In genomic region chr1:47477595-47478080, GRCh38 we compare ENCODE assay signal across 28 cellular contexts. TPM values are rescaled to one million over a fixed set of nuclear protein-coding genes. Genes with fewer than 3 reads are reported as not detected.
DNase-seq lines count a peak whose midpoint lies in the region; ATAC-seq, FAIRE-seq and TF ChIP-seq lines count a peak whose summit lies in the region.
"Had no signal": no experiment of that assay in that cellular context is flagged by ENCODE, and none has a peak within 500 bp of the region (broad histone marks: within the 10 kb centered on the region; RNA-seq: fewer than 3 reads in every experiment).

No MANE protein-coding gene starts in this region.

- H3K36me3 Mint-ChIP-seq in nephron progenitor cell (ENCODE audit: low read depth): no peaks in the 10 kb centered on the region
- H3K36me3 Mint-ChIP-seq in stimulated activated effector memory CD8-positive, alpha-beta T cell treated with anti-CD3 and anti-CD28 coated beads, Interleukin-12 subunit alpha, Interleukin-12 subunit beta, amount 100 ng/mL, for 72 hours: no peaks in the 10 kb centered on the region
- H3K36me3 Mint-ChIP-seq in stimulated activated memory B cell treated with anti-CD40 and anti-IgM and Interleukin-4, amounts not matched to agents 10 μg/mL and 1 μg/mL and 100 μg/mL, for 72 hours: no peaks in the 10 kb centered on the region
- no peaks in the 10 kb centered on the region for H3K36me3 Mint-ChIP-seq in activated T-helper 2 cell treated with anti-CD3 and anti-CD28 coated beads, Interferon-gamma antibody, Interleukin-2, Interleukin-4, amounts not matched to agents 10 μg/mL and 5 μg/mL and 100 μg/mL, durations not matched to agents 14 hours and 24 hours and 36 hours (ENCODE audit: low read depth)
- H3K36me3 Mint-ChIP-seq: activated CD4-positive, alpha-beta memory T cell treated with anti-CD3 and anti-CD28 coated beads for 36 hours; activated naive CD4-positive, alpha-beta T cell treated with anti-CD3 and anti-CD28 coated beads, Interleukin-2, amount 50 U/mL, for 24 hours; CD14-positive monocyte; IgD-negative memory B cell; T-cell had no signal

- CTCF ChIA-PET in A549 (lab: Yijun Ruan, JAX): interaction anchor here (1.0 to 1.5 kb wide), 3 partner anchors 33 to 233 kb away, joined by 3 to 6 read pairs (median 3); no protein-coding TSS in a partner anchor

- H3K4me1 ChIP-seq in A549 (peaks cover 57% of the 10 kb centered on the region), esophagus muscularis mucosa (peaks cover 0 to 19% (median 15%) of the 10 kb centered on the region in 4 donors)
- H3K4me1 ChIP-seq: HAP-1 had no signal

- peaks cover 3% of the 10 kb centered on the region for H3K9me3 Mint-ChIP-seq in nephron progenitor cell
- no peaks in the 10 kb centered on the region for H3K9me3 Mint-ChIP-seq in stimulated activated effector memory CD8-positive, alpha-beta T cell treated with anti-CD3 and anti-CD28 coated beads, Interleukin-12 subunit alpha, Interleukin-12 subunit beta, amount 100 ng/mL, for 72 hours
- H3K9me3 Mint-ChIP-seq in stimulated activated memory B cell treated with anti-CD40 and anti-IgM and Interleukin-4, amounts not matched to agents 10 μg/mL and 1 μg/mL and 100 μg/mL, for 72 hours: no peaks in the 10 kb centered on the region
- no peaks in the 10 kb centered on the region for H3K9me3 Mint-ChIP-seq in activated T-helper 2 cell treated with anti-CD3 and anti-CD28 coated beads, Interferon-gamma antibody, Interleukin-2, Interleukin-4, amounts not matched to agents 10 μg/mL and 5 μg/mL and 100 μg/mL, durations not matched to agents 14 hours and 24 hours and 36 hours
- H3K9me3 Mint-ChIP-seq: activated CD4-positive, alpha-beta memory T cell treated with anti-CD3 and anti-CD28 coated beads for 36 hours; activated naive CD4-positive, alpha-beta T cell treated with anti-CD3 and anti-CD28 coated beads, Interleukin-2, amount 50 U/mL, for 24 hours; CD14-positive monocyte; T-cell had no signal

- POLR2A ChIA-PET in A549 (lab: Yijun Ruan, JAX): interaction anchor here (0.6 kb wide), 1 partner anchor 119 kb away, joined by 6 read pairs; no protein-coding TSS in a partner anchor

- intact Hi-C loops in activated T-helper 2 cell treated with anti-CD3 and anti-CD28 coated beads, Interferon-gamma antibody, Interleukin-2, Interleukin-4, amounts not matched to agents 10 μg/mL and 5 μg/mL and 100 μg/mL, durations not matched to agents 14 hours and 24 hours and 36 hours (cut with micrococcal nuclease): no loop called here
- intact Hi-C loops in esophagus muscularis mucosa (cut with DNase I): no loop called here

- no peak for TF ChIP-seq RAD21 in A549 (conservative IDR thresholded peaks at IDR 0.05 in 1 of 2, IDR thresholded peaks at IDR 0.05 in 1 of 2)

- H3K27me3 Mint-ChIP-seq in nephron progenitor cell (ENCODE audit: low read depth, poor library complexity): peaks cover 38% of the 10 kb centered on the region
- peaks cover 34% of the 10 kb centered on the region for H3K27me3 Mint-ChIP-seq in stimulated activated memory B cell treated with anti-CD40 and anti-IgM and Interleukin-4, amounts not matched to agents 10 μg/mL and 1 μg/mL and 100 μg/mL, for 72 hours
- H3K27me3 Mint-ChIP-seq in activated T-helper 2 cell treated with anti-CD3 and anti-CD28 coated beads, Interferon-gamma antibody, Interleukin-2, Interleukin-4, amounts not matched to agents 10 μg/mL and 5 μg/mL and 100 μg/mL, durations not matched to agents 14 hours and 24 hours and 36 hours (ENCODE audit: low read depth): peaks cover 8% of the 10 kb centered on the region

- peak in 1 of 2 experiments; percentile 69 for DNase-seq in A549 (ENCODE audit: low read depth in 1 of 2, low spot score in 1 of 2)
- DNase-seq in LoVo (ENCODE audit: low spot score): peak; percentile 80
- no peak for DNase-seq in nephron progenitor cell
- no peak for DNase-seq in stimulated activated effector memory CD8-positive, alpha-beta T cell treated with anti-CD3 and anti-CD28 coated beads, Interleukin-12 subunit alpha, Interleukin-12 subunit beta, amount 100 ng/mL, for 72 hours (ENCODE audit: low spot score in 2 of 2)
- no peak for DNase-seq in activated T-helper 2 cell treated with anti-CD3 and anti-CD28 coated beads, Interferon-gamma antibody, Interleukin-2, Interleukin-4, amounts not matched to agents 10 μg/mL and 5 μg/mL and 100 μg/mL, durations not matched to agents 14 hours and 24 hours and 36 hours (ENCODE audit: low spot score)
- DNase-seq in esophagus muscularis mucosa (ENCODE audit: extremely low spot score): no peak
- DNase-seq: activated CD4-positive, alpha-beta memory T cell treated with anti-CD3 and anti-CD28 coated beads for 36 hours; foreskin melanocyte; hypothalamus; islet precursor cell; mesenchymal stem cell; MV-4-11; NCI-H1694 treated with DMSO at 0.1 percent for 48 hours; NCI-H446; NK-92 treated with Interleukin-12 subunit alpha and Interleukin-12 subunit beta, amount 100 ng/mL, for 24 hours; substantia nigra; T-cell; WERI-Rb-1 had no signal

- no peaks in the 10 kb centered on the region for H3K9me3 ChIP-seq in A549
- H3K9me3 ChIP-seq in esophagus muscularis mucosa: no peaks in the 10 kb centered on the region
- H3K9me3 ChIP-seq: HAP-1 had no signal

- TF ChIP-seq POLR2A in A549 (IDR thresholded peaks at IDR 0.05; ENCODE audit: low read length) (no peak), esophagus muscularis mucosa (IDR thresholded peaks at IDR 0.05; ENCODE audit: low read depth) (no peak)

- FAIRE-seq in A549 (lab: Jason Lieb, UNC): no peak
- FAIRE-seq: astrocyte, GM12892 had no signal

- WGBS in A549 (ENCODE audit: missing lambda C conversion rate): 32% methylated on average over 3 of the region's 3 CpGs
- 75% methylated on average over 3 of the region's 3 CpGs for WGBS in esophagus muscularis mucosa

- no peaks in the 10 kb centered on the region for H3K36me3 ChIP-seq in esophagus muscularis mucosa
- H3K36me3 ChIP-seq: HAP-1, WERI-Rb-1 had no signal

- peak overlapping the region; percentile 73 to 79 for H3K27ac ChIP-seq in A549
- no peak overlapping the region for H3K27ac ChIP-seq in esophagus muscularis mucosa (replicated peaks in 1 of 4)
- H3K27ac ChIP-seq: WERI-Rb-1 had no signal

- H3K4me1 Mint-ChIP-seq in nephron progenitor cell: peaks cover 75% of the 10 kb centered on the region
- H3K4me1 Mint-ChIP-seq in stimulated activated effector memory CD8-positive, alpha-beta T cell treated with anti-CD3 and anti-CD28 coated beads, Interleukin-12 subunit alpha, Interleukin-12 subunit beta, amount 100 ng/mL, for 72 hours: no peaks in the 10 kb centered on the region
- no peaks in the 10 kb centered on the region for H3K4me1 Mint-ChIP-seq in stimulated activated memory B cell treated with anti-CD40 and anti-IgM and Interleukin-4, amounts not matched to agents 10 μg/mL and 1 μg/mL and 100 μg/mL, for 72 hours
- no peaks in the 10 kb centered on the region for H3K4me1 Mint-ChIP-seq in activated T-helper 2 cell treated with anti-CD3 and anti-CD28 coated beads, Interferon-gamma antibody, Interleukin-2, Interleukin-4, amounts not matched to agents 10 μg/mL and 5 μg/mL and 100 μg/mL, durations not matched to agents 14 hours and 24 hours and 36 hours (ENCODE audit: low read depth)
- H3K4me1 Mint-ChIP-seq: activated naive CD4-positive, alpha-beta T cell treated with anti-CD3 and anti-CD28 coated beads, Interleukin-2, amount 50 U/mL, for 24 hours; T-cell had no signal

- H3K4me3 Mint-ChIP-seq in nephron progenitor cell: peak overlapping the region; percentile 34
- H3K4me3 Mint-ChIP-seq in stimulated activated effector memory CD8-positive, alpha-beta T cell treated with anti-CD3 and anti-CD28 coated beads, Interleukin-12 subunit alpha, Interleukin-12 subunit beta, amount 100 ng/mL, for 72 hours: no peak overlapping the region
- no peak overlapping the region for H3K4me3 Mint-ChIP-seq in stimulated activated memory B cell treated with anti-CD40 and anti-IgM and Interleukin-4, amounts not matched to agents 10 μg/mL and 1 μg/mL and 100 μg/mL, for 72 hours
- H3K4me3 Mint-ChIP-seq in activated T-helper 2 cell treated with anti-CD3 and anti-CD28 coated beads, Interferon-gamma antibody, Interleukin-2, Interleukin-4, amounts not matched to agents 10 μg/mL and 5 μg/mL and 100 μg/mL, durations not matched to agents 14 hours and 24 hours and 36 hours (ENCODE audit: low read depth): no peak overlapping the region
- H3K4me3 Mint-ChIP-seq: activated CD4-positive, alpha-beta memory T cell treated with anti-CD3 and anti-CD28 coated beads for 36 hours; activated naive CD4-positive, alpha-beta T cell treated with anti-CD3 and anti-CD28 coated beads, Interleukin-2, amount 50 U/mL, for 24 hours; CD14-positive monocyte; IgD-negative memory B cell; T-cell had no signal

- H3K27ac Mint-ChIP-seq in nephron progenitor cell: no peak overlapping the region
- no peak overlapping the region for H3K27ac Mint-ChIP-seq in stimulated activated effector memory CD8-positive, alpha-beta T cell treated with anti-CD3 and anti-CD28 coated beads, Interleukin-12 subunit alpha, Interleukin-12 subunit beta, amount 100 ng/mL, for 72 hours
- no peak overlapping the region for H3K27ac Mint-ChIP-seq in stimulated activated memory B cell treated with anti-CD40 and anti-IgM and Interleukin-4, amounts not matched to agents 10 μg/mL and 1 μg/mL and 100 μg/mL, for 72 hours
- no peak overlapping the region for H3K27ac Mint-ChIP-seq in activated T-helper 2 cell treated with anti-CD3 and anti-CD28 coated beads, Interferon-gamma antibody, Interleukin-2, Interleukin-4, amounts not matched to agents 10 μg/mL and 5 μg/mL and 100 μg/mL, durations not matched to agents 14 hours and 24 hours and 36 hours
- H3K27ac Mint-ChIP-seq: activated CD4-positive, alpha-beta memory T cell treated with anti-CD3 and anti-CD28 coated beads for 36 hours; activated naive CD4-positive, alpha-beta T cell treated with anti-CD3 and anti-CD28 coated beads, Interleukin-2, amount 50 U/mL, for 24 hours; CD14-positive monocyte; IgD-negative memory B cell; T-cell had no signal

- no peaks in the 10 kb centered on the region for H3K27me3 ChIP-seq in esophagus muscularis mucosa

- peak overlapping the region; percentile 64 for H3K4me2 ChIP-seq in A549

- ATAC-seq in A549 (peak; percentile 53 to 58), esophagus mucosa (peak; percentile 45)
- ATAC-seq in stimulated activated effector memory CD8-positive, alpha-beta T cell treated with anti-CD3 and anti-CD28 coated beads, Interleukin-12 subunit alpha, Interleukin-12 subunit beta, amount 100 ng/mL, for 72 hours: no peak
- ATAC-seq in stimulated activated memory B cell treated with anti-CD40 and anti-IgM and Interleukin-4, amounts not matched to agents 10 μg/mL and 1 μg/mL and 100 μg/mL, for 72 hours: no peak
- ATAC-seq: T-cell had no signal

- no peak for TF ChIP-seq EP300 in A549 (IDR thresholded peaks at IDR 0.05)
- no peak for TF ChIP-seq EP300 in esophagus muscularis mucosa (IDR thresholded peaks at IDR 0.05)

- H3K4me3 ChIP-seq in A549 (no peak overlapping the region), esophagus muscularis mucosa (no peak overlapping the region)
- H3K4me3 ChIP-seq: coronary artery, HAP-1 had no signal

- TF ChIP-seq CTCF in A549 (IDR thresholded peaks at IDR 0.05) (no peak), nephron progenitor cell (IDR thresholded peaks at IDR 0.05) (no peak), esophagus muscularis mucosa (IDR thresholded peaks at IDR 0.05) (no peak)

RNA-seq across cellular contexts. Expression of gene FOXD2, which starts 39.8 kb away (rescaled TPM):
- polyA plus RNA-seq in A549 (2011; rRNA removed): 0.12 and 0.13 TPM in 2 replicates
- polyA plus RNA-seq in A549 (2012; cell fraction: cytosol; rRNA removed): 0.17 and 0.25 TPM in 2 replicates
- polyA plus RNA-seq in A549 (2012; cell fraction: nucleus; rRNA removed): 0.24 and 0.38 TPM in 2 replicates
- polyA plus RNA-seq in A549 (2017; fragmentation: RNase III; extraction: RNeasy Plus Mini Kit Qiagen cat#74134 plus additional on column Dnase treatment): 0.22 to 0.50 TPM (median 0.35 TPM) in 3 replicates
- 0.17 and 0.24 TPM in 2 replicates for polyA minus RNA-seq in A549 (2011; rRNA and poly(A)+ RNA removed)
- 0.08 TPM for total RNA-seq in esophagus mucosa
- total RNA-seq in activated T-helper 2 cell treated with anti-CD3 and anti-CD28 coated beads, Interferon-gamma antibody, Interleukin-2, Interleukin-4, amounts not matched to agents 10 μg/mL and 5 μg/mL and 100 μg/mL, durations not matched to agents 14 hours and 24 hours and 36 hours: 0.11 and 0.18 TPM in 2 replicates
- under 1 TPM in 3 of 4 donors, not detected in 1; under 0.01 to 0.57 (median 0.19) TPM for total RNA-seq in esophagus muscularis mucosa
- polyA plus RNA-seq: neural cell had no signal

Comparison
In these comparisons a context has a peak if more than half of its experiments do, and no peak if none do; other contexts are left out.
1. ATAC-seq: peak in A549 (2 of 2) and esophagus mucosa (single experiment); none in stimulated activated effector memory CD8-positive, alpha-beta T cell treated with anti-CD3 and anti-CD28 coated beads, Interleukin-12 subunit alpha, Interleukin-12 subunit beta, amount 100 ng/mL, for 72 hours (single experiment) and stimulated activated memory B cell treated with anti-CD40 and anti-IgM and Interleukin-4, amounts not matched to agents 10 μg/mL and 1 μg/mL and 100 μg/mL, for 72 hours (single experiment).
2. H3K27ac ChIP-seq: peak in A549 (2 of 2); none in esophagus muscularis mucosa (0 of 4).